ENCODE assay signal across 14 cellular contexts in genomic region chr2:203413796-203414195, GRCh38.
DNase-seq lines count a peak whose midpoint lies in the region; ATAC-seq and TF ChIP-seq lines count a peak whose summit lies in the region.
"Had no signal": no experiment of that assay in that cellular context is flagged by ENCODE, and none has a peak within 500 bp of the region (broad histone marks: within the 10 kb centered on the region; RNA-seq: fewer than 3 reads in every experiment).

No MANE protein-coding gene starts in this region.

- no peaks in the 10 kb centered on the region for H3K27me3 ChIP-seq in KMS-11 (ENCODE audit: insufficient read depth, low read depth)

- H3K4me1 ChIP-seq in KMS-11 (ENCODE audit: low read depth, poor library complexity, severe bottlenecking), result peaks cover 48% of the 10 kb centered on the region
- H3K4me1 ChIP-seq: HAP-1 had no signal

- H2AFZ ChIP-seq in KMS-11 (ENCODE audit: low read depth), result no peak overlapping the region

- ATAC-seq in HG02938 (IDR thresholded peaks at IDR 0.05; ENCODE audit: unreplicated experiment) (no peak), HG02798 (IDR thresholded peaks at IDR 0.05; ENCODE audit: poor library complexity, unreplicated experiment) (no peak)
- ATAC-seq: HepG2 had no signal

- TF ChIP-seq CTCF in KMS-11 (conservative IDR thresholded peaks at IDR 0.05; ENCODE audit: low read depth, low read length), result no peak

- peak overlapping the region; percentile 15; the same call in 1 of the 2 replicates for H3K27ac ChIP-seq in KMS-11

- H3K9ac ChIP-seq in KMS-11, result no peak overlapping the region

- peak; percentile 41 for DNase-seq in EH (ENCODE audit: low read depth)
- peak; percentile 31 for DNase-seq in RPMI7951 (ENCODE audit: low read depth)
- peak; percentile 52 to 61 for DNase-seq in lung microvascular endothelial cell (ENCODE audit: low read depth in 2 of 2)
- DNase-seq in DMS 273 (lab: John Stamatoyannopoulos, UW; ENCODE audit: unreplicated experiment), result no peak
- DNase-seq: C1 segment of cervical spinal cord; Calu3; CD4-positive, alpha-beta T cell; DMS79; GDM1 had no signal

- H3K79me2 ChIP-seq in KMS-11 (ENCODE audit: insufficient read depth, low read depth), result no peaks in the 10 kb centered on the region

- H3K4me3 ChIP-seq in KMS-11 (IDR thresholded peaks at IDR 0.05; ENCODE audit: insufficient read depth, low read depth, low read length), result no peak overlapping the region
- H3K4me3 ChIP-seq: HAP-1 had no signal

- peak overlapping the region; percentile 46; the same call in 1 of the 2 replicates for H3K4me2 ChIP-seq in KMS-11

- H3K36me3 ChIP-seq in KMS-11 (ENCODE audit: insufficient read depth), result no peaks in the 10 kb centered on the region

- no peaks in the 10 kb centered on the region for H4K20me1 ChIP-seq in KMS-11 (ENCODE audit: insufficient read depth)
